ENCODE assay signal across 9 cellular contexts in genomic region chr7:44213872-44214595, GRCh38. TPM values are rescaled to one million over a fixed set of nuclear protein-coding genes. Genes with fewer than 3 reads are reported as not detected.
DNase-seq lines count a peak whose midpoint lies in the region; ATAC-seq, FAIRE-seq and TF ChIP-seq lines count a peak whose summit lies in the region.
"Had no signal": no experiment of that assay in that cellular context is flagged by ENCODE, and none has a peak within 500 bp of the region (broad histone marks: within the 10 kb centered on the region; RNA-seq: fewer than 3 reads in every experiment).

No MANE protein-coding gene starts in this region.

- POLR2A ChIA-PET in endothelial cell of umbilical vein (lab: Charles Lee): no interaction called here

- FAIRE-seq in endothelial cell of umbilical vein (lab: Jason Lieb, UNC): peak; percentile 63

- H3K4me3 ChIP-seq in endothelial cell of umbilical vein (replicated peaks in 1 of 3; ENCODE audit: insufficient read depth in 1 of 3, low read depth in 1 of 3, low read length in 3 of 3) (no peak overlapping the region), neural cell (ENCODE audit: low read length) (no peak overlapping the region), vagina (no peak overlapping the region)
- H3K4me3 ChIP-seq: skin epidermis had no signal

- H3K27me3 ChIP-seq in endothelial cell of umbilical vein (ENCODE audit: control insufficient read depth in 2 of 2, insufficient read depth in 2 of 2, low read length in 2 of 2) (no peaks in the 10 kb centered on the region), neural cell (ENCODE audit: insufficient read depth, low read depth, low read length) (no peaks in the 10 kb centered on the region), vagina (no peaks in the 10 kb centered on the region)

- H3K4me2 ChIP-seq in endothelial cell of umbilical vein (ENCODE audit: insufficient read depth, low read length) (no peak overlapping the region), neural cell (ENCODE audit: low read length) (no peak overlapping the region)

- CTCF ChIA-PET in endothelial cell of umbilical vein (lab: Charles Lee): interaction anchor here (0.7 to 2.5 kb wide), 7 partner anchors 13 to 351 kb away, joined by 3 to 18 read pairs (median 4); partner anchors contain the start of genes POLD2 and YKT6

- DNase-seq in EH (ENCODE audit: low read depth): peak; percentile 48
- peak; percentile 49 for DNase-seq in OCI-M1 (lab: John Stamatoyannopoulos, UW)
- peak; percentile 40 for DNase-seq in endothelial cell of umbilical vein (ENCODE audit: low read depth, low spot score)
- no peak for DNase-seq in vagina (ENCODE audit: extremely low spot score in 2 of 2)
- DNase-seq in NCI-H1048 (lab: John Stamatoyannopoulos, UW): no peak

- no peaks in the 10 kb centered on the region for H3K9me2 ChIP-seq in neural cell (ENCODE audit: insufficient read depth, low read length)

- dilution Hi-C loops in endothelial cell of umbilical vein (cut with MboI; ENCODE audit: extremely low pct_ligation_motif_present, low sequenced_read_pairs): no loop called here

- H3K36me3 ChIP-seq in endothelial cell of umbilical vein (ENCODE audit: control insufficient read depth in 2 of 2, extremely low read depth in 1 of 2, insufficient read depth in 2 of 2, low read length in 2 of 2) (peaks cover 5 to 33% of the 10 kb centered on the region in 2 experiments), neural cell (ENCODE audit: insufficient read depth, low read length) (no peaks in the 10 kb centered on the region), vagina (peaks cover 0 to 40% of the 10 kb centered on the region in 2 donors)

- H3K9ac ChIP-seq in endothelial cell of umbilical vein (replicated peaks; ENCODE audit: extremely low read depth, insufficient read depth, low read length) (no peak overlapping the region), neural cell (ENCODE audit: low read length) (no peak overlapping the region)

- TF ChIP-seq RAD21 in Ishikawa (IDR thresholded peaks at IDR 0.05; ENCODE audit: low read depth) (peak; percentile 46), neural cell (conservative IDR thresholded peaks at IDR 0.05) (peak; percentile 77)

- no peak for TF ChIP-seq EP300 in Ishikawa (IDR thresholded peaks at IDR 0.05; ENCODE audit: borderline replicate concordance)
- no peak for TF ChIP-seq EP300 in neural cell (conservative IDR thresholded peaks at IDR 0.05; ENCODE audit: poor library complexity, severe bottlenecking)

- H3K4me1 ChIP-seq in endothelial cell of umbilical vein (ENCODE audit: control insufficient read depth, extremely low read depth, insufficient read depth, low read length) (no peaks in the 10 kb centered on the region), vagina (no peaks in the 10 kb centered on the region)

- BruUV-seq in endothelial cell of umbilical vein (replicated peaks; lab: Mats Ljungman, UMichigan): TSS peak; percentile 21

- TF ChIP-seq CTCF in endothelial cell of umbilical vein (IDR thresholded peaks at IDR 0.05; ENCODE audit: extremely low read depth in 1 of 2, insufficient read depth in 1 of 2, low read depth in 1 of 2, low read length in 2 of 2) (peak; percentile 28 to 39), neural cell (IDR thresholded peaks at IDR 0.05; ENCODE audit: poor library complexity, severe bottlenecking) (peak; percentile 86), vagina (IDR thresholded peaks at IDR 0.05) (no peak)

- H3K27ac ChIP-seq in endothelial cell of umbilical vein (ENCODE audit: insufficient read depth, low read depth, low read length) (no peak overlapping the region), neural cell (ENCODE audit: low read length) (no peak overlapping the region), vagina (no peak overlapping the region)
- H3K27ac ChIP-seq: skin epidermis had no signal

- no peak overlapping the region for H2AFZ ChIP-seq in endothelial cell of umbilical vein (ENCODE audit: low read depth, low read length)
- H2AFZ ChIP-seq in neural cell (ENCODE audit: low read depth, low read length): no peak overlapping the region

- no peaks in the 10 kb centered on the region for H3K9me3 ChIP-seq in endothelial cell of umbilical vein (replicated peaks; ENCODE audit: control insufficient read depth, insufficient read depth, low read length)
- H3K9me3 ChIP-seq in neural cell (ENCODE audit: low read length): peaks cover under 1% of the 10 kb centered on the region
- H3K9me3 ChIP-seq in vagina: no peaks in the 10 kb centered on the region

- H4K20me1 ChIP-seq in endothelial cell of umbilical vein (replicated peaks; ENCODE audit: control insufficient read depth, extremely low read depth, insufficient read depth, low read length) (no peaks in the 10 kb centered on the region), neural cell (ENCODE audit: insufficient read depth) (no peaks in the 10 kb centered on the region)

- H3K79me2 ChIP-seq in endothelial cell of umbilical vein (ENCODE audit: control insufficient read depth, insufficient read depth, low read length) (no peaks in the 10 kb centered on the region), neural cell (replicated peaks; ENCODE audit: insufficient read depth, low read length) (no peaks in the 10 kb centered on the region)

- ATAC-seq in HG03108 (IDR thresholded peaks at IDR 0.05; ENCODE audit: unreplicated experiment): no peak

- intact Hi-C loops in endothelial cell of umbilical vein (cut with micrococcal nuclease): loop anchor here (1.0 kb wide), 2 partner anchors 263 to 351 kb away; no protein-coding TSS in a partner anchor
- intact Hi-C loops in vagina (cut with DNase I): no loop called here

- H3F3A ChIP-seq in neural cell (ENCODE audit: insufficient read depth, low read length, poor library complexity, severe bottlenecking): no peaks in the 10 kb centered on the region

- H3K9me1 ChIP-seq in endothelial cell of umbilical vein (replicated peaks; ENCODE audit: control insufficient read depth, extremely low read depth, insufficient read depth, low read length): no peaks in the 10 kb centered on the region

- TF ChIP-seq POLR2A in endothelial cell of umbilical vein (IDR thresholded peaks at IDR 0.05; ENCODE audit: low read depth, low read length) (no peak), vagina (IDR thresholded peaks at IDR 0.05) (no peak)

TF ChIP-seq in Ishikawa, 13 proteins besides CTCF, POLR2A, EP300 and RAD21 (continues in another document):
- no peak for TF ChIP-seq YY1 (IDR thresholded peaks at IDR 0.05; ENCODE audit: low read depth)
- TF ChIP-seq USF1 (IDR thresholded peaks at IDR 0.05): no peak

TF ChIP-seq in endothelial cell of umbilical vein, 7 proteins besides CTCF, POLR2A, EP300 and RAD21:
- TF ChIP-seq JUN (IDR thresholded peaks at IDR 0.05; ENCODE audit: borderline replicate concordance, insufficient read depth, insufficient read length, low read depth) (no peak), MAX (IDR thresholded peaks at IDR 0.05; ENCODE audit: insufficient read depth, insufficient read length) (no peak), EZH2 (IDR thresholded peaks at IDR 0.05; ENCODE audit: borderline replicate concordance, low read depth, low read length, severe bottlenecking) (no peak), FOS (IDR thresholded peaks at IDR 0.05; ENCODE audit: borderline replicate concordance, insufficient read depth, low read length) (no peak), MYC (IDR thresholded peaks at IDR 0.05; ENCODE audit: low read depth, low read length) (no peak), POLR2AphosphoS5 (IDR thresholded peaks at IDR 0.05; ENCODE audit: insufficient read depth, low read depth, low read length) (no peak)
TF ChIP-seq in endothelial cell of umbilical vein: peak in this region for 0.

TF ChIP-seq in neural cell, 6 proteins besides CTCF, POLR2A, EP300 and RAD21 (continues in another document):
- no peak for TF ChIP-seq POLR2AphosphoS5 (IDR thresholded peaks at IDR 0.05)

RNA-seq across cellular contexts. Expression of gene YKT6, which starts 13.3 kb away (rescaled TPM):
- total RNA-seq in endothelial cell of umbilical vein (117 and 120 TPM in 2 replicates), vagina (47.6 TPM)
- polyA plus RNA-seq in endothelial cell of umbilical vein (110 and 117 TPM in 2 replicates), neural cell (93.4 and 114 TPM in 2 replicates)
- polyA plus RNA-seq in endothelial cell of umbilical vein (2011; cell fraction: cytosol; rRNA removed): 101 and 119 TPM in 2 replicates
- polyA plus RNA-seq in endothelial cell of umbilical vein (2011; cell fraction: nucleus; rRNA removed): 99.2 and 100 TPM in 2 replicates
- polyA plus RNA-seq in endothelial cell of umbilical vein (2012): 83.2 and 99.3 TPM in 2 replicates
- polyA minus RNA-seq in endothelial cell of umbilical vein (113 and 118 TPM in 2 replicates), neural cell (111 and 112 TPM in 2 replicates)
- polyA minus RNA-seq in endothelial cell of umbilical vein (2011; cell fraction: cytosol; rRNA and poly(A)+ RNA removed): 37.5 TPM
- polyA minus RNA-seq in endothelial cell of umbilical vein (2011; cell fraction: nucleus; rRNA and poly(A)+ RNA removed): 47.4 and 58.9 TPM in 2 replicates

RNA-seq across cellular contexts. Expression of gene GCK, which starts 24.8 kb away (rescaled TPM):
- 0.32 and 0.51 TPM in 2 replicates for total RNA-seq in endothelial cell of umbilical vein
- 0.13 and 0.17 TPM in 2 replicates for polyA plus RNA-seq in endothelial cell of umbilical vein
- 0.08 and 0.13 TPM in 2 replicates for polyA plus RNA-seq in endothelial cell of umbilical vein (2011; cell fraction: cytosol; rRNA removed)
- polyA plus RNA-seq in endothelial cell of umbilical vein (2011; cell fraction: nucleus; rRNA removed): 0.09 TPM in 1 of 2 replicates, not detected in the other
- polyA plus RNA-seq in endothelial cell of umbilical vein (2012): 0.21 TPM in 1 of 2 replicates, not detected in the other
- polyA minus RNA-seq in endothelial cell of umbilical vein: 0.15 TPM in 1 of 2 replicates, not detected in the other
- not detected for polyA minus RNA-seq in endothelial cell of umbilical vein (2011; cell fraction: cytosol; rRNA and poly(A)+ RNA removed)
- polyA minus RNA-seq in endothelial cell of umbilical vein (2011; cell fraction: nucleus; rRNA and poly(A)+ RNA removed): not detected in 2 replicates
- 7.4 and 9.0 TPM in 2 replicates for polyA plus RNA-seq in neural cell
- polyA minus RNA-seq in neural cell: 7.5 and 9.1 TPM in 2 replicates
- 1.7 TPM for total RNA-seq in vagina

Comparison
In these comparisons a context has a peak if more than half of its experiments do, and no peak if none do; other contexts are left out.
1. DNase-seq: peak in EH (single experiment), OCI-M1 (single experiment) and endothelial cell of umbilical vein (single experiment); none in vagina (0 of 2) and NCI-H1048 (single experiment).
2. CTCF ChIP-seq: peak in endothelial cell of umbilical vein (2 of 2) and neural cell (single experiment); none in vagina (0 of 3).